ENCODE assay signal across 17 cellular contexts in genomic region chr21:44956356-44957046, GRCh38. TPM values are rescaled to one million over a fixed set of nuclear protein-coding genes. Genes with fewer than 3 reads are reported as not detected.
DNase-seq lines count a peak whose midpoint lies in the region; ATAC-seq and TF ChIP-seq lines count a peak whose summit lies in the region.
"Had no signal": no experiment of that assay in that cellular context is flagged by ENCODE, and none has a peak within 500 bp of the region (broad histone marks: within the 10 kb centered on the region; RNA-seq: fewer than 3 reads in every experiment).

No MANE protein-coding gene starts in this region.

- peaks cover 92% of the 10 kb centered on the region for H4K20me1 ChIP-seq in BLaER1

- H3K9ac ChIP-seq in BLaER1 = peak overlapping the region; percentile 42; the same call in 1 of the 2 replicates
- H3K9ac ChIP-seq in neuronal stem cell (ENCODE audit: low read depth, low read length, poor library complexity) = no peak overlapping the region

- no peak overlapping the region for H3K27ac Mint-ChIP-seq in activated naive CD8-positive, alpha-beta T cell treated with anti-CD3 and anti-CD28 coated beads for 36 hours
- H3K27ac Mint-ChIP-seq: CD8-positive, alpha-beta T cell; IgD-negative memory B cell had no signal

- no peak overlapping the region for H2BK12ac ChIP-seq in neuronal stem cell (ENCODE audit: low read length)

- no peak overlapping the region for H2AFZ ChIP-seq in neuronal stem cell (ENCODE audit: low read length)

- H3K27ac ChIP-seq in BLaER1 (peak overlapping the region; percentile 62), RWPE1 (peak overlapping the region; percentile 7), neuronal stem cell (replicated peaks; ENCODE audit: low read length) (no peak overlapping the region)
- H3K27ac ChIP-seq: A549 had no signal

- H3K14ac ChIP-seq in neuronal stem cell (ENCODE audit: low read length) = peak overlapping the region; percentile 47

- H2AK5ac ChIP-seq in neuronal stem cell (ENCODE audit: low read depth, low read length) = peak overlapping the region; percentile 21

- H3K36me3 Mint-ChIP-seq in activated naive CD8-positive, alpha-beta T cell treated with anti-CD3 and anti-CD28 coated beads for 36 hours = peaks cover 11% of the 10 kb centered on the region
- H3K36me3 Mint-ChIP-seq: IgD-negative memory B cell had no signal

- H3K4me3 Mint-ChIP-seq in activated naive CD8-positive, alpha-beta T cell treated with anti-CD3 and anti-CD28 coated beads for 36 hours = no peak overlapping the region
- H3K4me3 Mint-ChIP-seq: CD8-positive, alpha-beta T cell had no signal

- H3K36me3 ChIP-seq in BLaER1 (peaks cover 34% of the 10 kb centered on the region), neuronal stem cell (replicated peaks in 1 of 2; ENCODE audit: control insufficient read depth in 2 of 2, insufficient read depth in 2 of 2, low read length in 2 of 2) (peaks cover 26 to 61% of the 10 kb centered on the region in 2 donors)

- no peak for TF ChIP-seq CTCF in RWPE1 (conservative IDR thresholded peaks at IDR 0.05; ENCODE audit: low read depth)

- CTCF ChIA-PET in RWPE1 (lab: Yijun Ruan, JAX) = interaction anchor here (0.7 kb wide), 1 partner anchor 912 kb away, joined by 3 read pairs; no protein-coding TSS in a partner anchor

- no peaks in the 10 kb centered on the region for H3K9me3 Mint-ChIP-seq in activated naive CD8-positive, alpha-beta T cell treated with anti-CD3 and anti-CD28 coated beads for 36 hours
- H3K9me3 Mint-ChIP-seq: CD8-positive, alpha-beta T cell; IgD-negative memory B cell had no signal

- H3K4ac ChIP-seq in neuronal stem cell (ENCODE audit: low read length) = peak overlapping the region; percentile 14

- H2BK5ac ChIP-seq in neuronal stem cell (ENCODE audit: low read length) = no peak overlapping the region

- ATAC-seq in left cardiac atrium (no peak), GM18909 (IDR thresholded peaks at IDR 0.05; ENCODE audit: poor library complexity, unreplicated experiment) (no peak)
- ATAC-seq: A549; CD8-positive, alpha-beta T cell had no signal

- DNase-seq in RWPE1 (ENCODE audit: low spot score) (no peak), left cardiac atrium (peak; percentile 15), neuronal stem cell (ENCODE audit: low spot score) (no peak), SHP77 treated with DMSO at 0.1 percent for 48 hours (lab: John Stamatoyannopoulos, UW) (no peak), AML-193 (lab: John Stamatoyannopoulos, UW) (no peak)
- no peak for DNase-seq in activated naive CD8-positive, alpha-beta T cell treated with anti-CD3 and anti-CD28 coated beads for 36 hours
- DNase-seq: CD8-positive, alpha-beta T cell; DND-41; GDM1; NCI-H1436; NCI-H2029 treated with DMSO at 0.1 percent for 48 hours; NCI-H526 treated with DMSO at 0.1 percent for 48 hours had no signal

- WGBS in neuronal stem cell (ENCODE audit: extremely low coverage in 2 of 2, insufficient read length in 2 of 2, insufficient replicate concordance in 1 of 2), 2 donors = no CpG with 5 or more reads among the region's 35 CpGs

- no peak overlapping the region for H4K8ac ChIP-seq in neuronal stem cell (ENCODE audit: low read depth, low read length)

- H3K27me3 ChIP-seq in BLaER1 (no peaks in the 10 kb centered on the region), neuronal stem cell (ENCODE audit: control insufficient read depth in 3 of 3, insufficient read depth in 3 of 3, low read depth in 1 of 3, low read length in 3 of 3) (no peaks in the 10 kb centered on the region)

- peak overlapping the region; percentile 48 for H3K23ac ChIP-seq in neuronal stem cell (ENCODE audit: low read depth, low read length, poor library complexity)

- no peaks in the 10 kb centered on the region for H3K27me3 Mint-ChIP-seq in activated naive CD8-positive, alpha-beta T cell treated with anti-CD3 and anti-CD28 coated beads for 36 hours
- H3K27me3 Mint-ChIP-seq: IgD-negative memory B cell had no signal

- H3K4me1 ChIP-seq in BLaER1 (peaks cover 92% of the 10 kb centered on the region), neuronal stem cell (ENCODE audit: control insufficient read depth in 2 of 2, insufficient read depth in 1 of 2, low read depth in 1 of 2, low read length in 2 of 2) (peaks cover 11 to 39% of the 10 kb centered on the region in 2 donors)
- H3K4me1 ChIP-seq: A549 had no signal

- peaks cover 6% of the 10 kb centered on the region for H3K4me1 Mint-ChIP-seq in activated naive CD8-positive, alpha-beta T cell treated with anti-CD3 and anti-CD28 coated beads for 36 hours

- peak overlapping the region; percentile 56 for H3K4me3 ChIP-seq in BLaER1
- peak overlapping the region in 1 of 2 donors; percentile 12 for H3K4me3 ChIP-seq in neuronal stem cell (ENCODE audit: low read length in 2 of 2)
- H3K4me3 ChIP-seq: A549 had no signal

- POLR2A ChIA-PET in RWPE1 (lab: Yijun Ruan, JAX; ENCODE audit: low non-redundant PET) = no interaction called here

- peak overlapping the region; percentile 67 for H3K18ac ChIP-seq in neuronal stem cell (ENCODE audit: low read length)

- intact Hi-C loops in left cardiac atrium (cut with DNase I) = loop anchor here in 1 of 2 donors (5.0 kb wide), 1 partner anchor 116 kb away; the partner anchor contains the start of gene ADARB1

- no peak overlapping the region for H4K91ac ChIP-seq in neuronal stem cell (ENCODE audit: low read depth, low read length, poor library complexity)

- no peak overlapping the region for H2BK120ac ChIP-seq in neuronal stem cell (ENCODE audit: low read depth, low read length)

- H2BK15ac ChIP-seq in neuronal stem cell (ENCODE audit: low read length) = no peak overlapping the region

- H3K79me1 ChIP-seq in neuronal stem cell (ENCODE audit: low read depth, low read length) = peaks cover 24% of the 10 kb centered on the region

- H3K9me3 ChIP-seq in BLaER1 (no peaks in the 10 kb centered on the region), neuronal stem cell (replicated peaks in 1 of 2; ENCODE audit: control insufficient read depth in 2 of 2, insufficient read depth in 1 of 2, low read depth in 1 of 2, low read length in 2 of 2) (no peaks in the 10 kb centered on the region)
- H3K9me3 ChIP-seq: A549 had no signal

- H3K4me2 ChIP-seq in BLaER1 = peak overlapping the region; percentile 91
- no peak overlapping the region for H3K4me2 ChIP-seq in neuronal stem cell (ENCODE audit: insufficient read depth, low read length, poor library complexity, severe bottlenecking)
- H3K4me2 ChIP-seq: A549 had no signal

RNA-seq across cellular contexts. Expression of gene SLX9, which starts 16.7 kb away (rescaled TPM):
- 10 to 100 TPM; 26.1 to 28.6 TPM for total RNA-seq in left cardiac atrium
- polyA plus RNA-seq in neuronal stem cell (2013, experiment 1 of 2) = 17.0 TPM
- 16.6 TPM for polyA plus RNA-seq in neuronal stem cell (2013, experiment 2 of 2)
- total RNA-seq in activated naive CD8-positive, alpha-beta T cell treated with anti-CD3 and anti-CD28 coated beads for 36 hours = 10 to 100 TPM; 85.9 to 93.6 TPM

RNA-seq across cellular contexts. Expression of gene ITGB2, which starts 35.8 kb away (rescaled TPM):
- total RNA-seq in left cardiac atrium = 10 to 100 TPM; 31.5 to 70.7 TPM
- 0.06 TPM for polyA plus RNA-seq in neuronal stem cell (2013, experiment 1 of 2)
- 0.12 TPM for polyA plus RNA-seq in neuronal stem cell (2013, experiment 2 of 2)
- total RNA-seq in activated naive CD8-positive, alpha-beta T cell treated with anti-CD3 and anti-CD28 coated beads for 36 hours = 100 to 1,000 TPM; 223 to 234 TPM
- total RNA-seq: HT-29 had no signal
